Comparison of ENCODE assay signal across 9 cellular contexts in the genomic region with DNA sequence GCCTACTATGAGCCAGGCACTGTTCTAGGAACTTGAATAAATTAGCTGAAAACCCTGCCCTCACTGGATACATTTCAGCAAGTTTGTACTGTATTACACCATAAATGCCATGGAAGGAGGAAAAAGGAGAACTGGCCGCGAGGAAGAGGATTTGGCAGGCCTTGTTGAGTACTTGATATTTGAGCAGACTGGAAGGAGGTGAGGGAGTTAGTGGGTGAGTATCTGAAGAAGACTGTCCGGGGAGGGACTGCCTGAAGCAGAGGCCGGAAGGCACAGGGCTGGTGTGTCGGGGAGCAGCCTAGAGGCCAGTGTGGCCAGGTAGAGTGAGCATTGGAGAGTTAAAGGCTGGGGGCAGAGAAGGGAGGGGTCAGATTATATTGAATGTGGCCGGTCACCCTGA. TPM values are rescaled to one million over a fixed set of nuclear protein-coding genes. Genes with fewer than 3 reads are reported as not detected.
A peak's percentile ranks its signal among the peaks of the same experiment; 100 is the strongest.
DNase-seq lines count a peak whose midpoint lies in the region; ATAC-seq and TF ChIP-seq lines count a peak whose summit lies in the region.
"Had no signal": no experiment of that assay in that cellular context is flagged by ENCODE, and none has a peak within 500 bp of the region (broad histone marks: within the 10 kb centered on the region; RNA-seq: fewer than 3 reads in every experiment).

No MANE protein-coding gene starts in this region.

- peaks cover 75% of the 10 kb centered on the region for H3K4me1 Mint-ChIP-seq in CD8-positive, alpha-beta T cell (ENCODE audit: low read depth)
- H3K4me1 Mint-ChIP-seq in nephron, result peaks cover 63% of the 10 kb centered on the region

- H3K27ac Mint-ChIP-seq in CD8-positive, alpha-beta T cell, result peak overlapping the region; percentile 21
- H3K27ac Mint-ChIP-seq in nephron, result peak overlapping the region; percentile 7 to 23 (median 16)

- no peak overlapping the region for H3K4me3 ChIP-seq in CD8-positive, alpha-beta T cell (ENCODE audit: low read depth, low read length)

- CTCF ChIA-PET in CD8-positive, alpha-beta T cell (lab: Charles Lee), result no interaction called here

- H3K36me3 ChIP-seq in CD8-positive, alpha-beta T cell (ENCODE audit: insufficient read depth, low read length), result no peaks in the 10 kb centered on the region

- DNase-seq in CD8-positive, alpha-beta T cell, result no peak
- DNase-seq in MV-4-11 (lab: John Stamatoyannopoulos, UW), result peak; percentile 83
- DNase-seq in dedifferentiated amniotic fluid mesenchymal stem cell (ENCODE audit: extremely low spot score), result peak; percentile 56
- no peak for DNase-seq in NCI-H446 treated with DMSO at 0.1 percent for 48 hours (lab: John Stamatoyannopoulos, UW)
- DNase-seq in SW 1271 (lab: John Stamatoyannopoulos, UW), result no peak
- DNase-seq: NCI-H1105 treated with DMSO at 0.1 percent for 48 hours had no signal

- ATAC-seq in CD8-positive, alpha-beta T cell, result no peak
- ATAC-seq in GM19351 (IDR thresholded peaks at IDR 0.05; ENCODE audit: unreplicated experiment) (no peak), HG03432 (IDR thresholded peaks at IDR 0.05; ENCODE audit: unreplicated experiment) (no peak)

- intact Hi-C loops in CD8-positive, alpha-beta T cell (cut with DNase I, micrococcal nuclease), result loop anchor here (5.0 to 10.0 kb wide), 2 partner anchors 378 to 860 kb away; a partner anchor contains a TSS

- H3K27me3 ChIP-seq in CD8-positive, alpha-beta T cell (ENCODE audit: insufficient read depth, low read length), result no peaks in the 10 kb centered on the region

- peaks cover 52% of the 10 kb centered on the region for H3K4me1 ChIP-seq in CD8-positive, alpha-beta T cell (ENCODE audit: insufficient read depth, low read length)

- H3K27me3 Mint-ChIP-seq in CD8-positive, alpha-beta T cell (ENCODE audit: low read depth), result no peaks in the 10 kb centered on the region
- H3K27me3 Mint-ChIP-seq in nephron (ENCODE audit: low read depth), result peaks cover 3% of the 10 kb centered on the region

- no peak overlapping the region for H3K27ac ChIP-seq in CD8-positive, alpha-beta T cell (ENCODE audit: low read depth, low read length)

- H3K4me3 Mint-ChIP-seq in CD8-positive, alpha-beta T cell, result peak overlapping the region; percentile 24
- H3K4me3 Mint-ChIP-seq in nephron, result peak overlapping the region; percentile 31 to 54 (median 53)

- TF ChIP-seq CTCF in CD8-positive, alpha-beta T cell (IDR thresholded peaks at IDR 0.05), result no peak
- TF ChIP-seq CTCF in nephron (IDR thresholded peaks at IDR 0.05; ENCODE audit: unreplicated experiment in 3 of 3), result no peak

- H3K9me3 Mint-ChIP-seq in CD8-positive, alpha-beta T cell, result no peaks in the 10 kb centered on the region
- no peaks in the 10 kb centered on the region for H3K9me3 Mint-ChIP-seq in nephron

- peaks cover 8% of the 10 kb centered on the region for H3K36me3 Mint-ChIP-seq in CD8-positive, alpha-beta T cell
- H3K36me3 Mint-ChIP-seq in nephron (ENCODE audit: low read depth), result no peaks in the 10 kb centered on the region

- no peaks in the 10 kb centered on the region for H3K9me3 ChIP-seq in CD8-positive, alpha-beta T cell (ENCODE audit: low read length)

- POLR2A ChIA-PET in CD8-positive, alpha-beta T cell (lab: Charles Lee), result no interaction called here

RNA-seq across cellular contexts. Expression of a gene that starts 4.5 kb away (rescaled TPM):
- total RNA-seq in CD8-positive, alpha-beta T cell, result 1 to 10 TPM; 6.0 to 8.1 TPM

RNA-seq across cellular contexts. Expression of a gene that starts 37.1 kb away (rescaled TPM):
- 10 to 100 TPM; 11.7 to 17.2 TPM for total RNA-seq in CD8-positive, alpha-beta T cell

Comparison
In these comparisons a context has a peak if more than half of its experiments do, and no peak if none do; other contexts are left out.
1. DNase-seq: peak in MV-4-11 (single experiment) and dedifferentiated amniotic fluid mesenchymal stem cell (single experiment); none in CD8-positive, alpha-beta T cell (0 of 7), NCI-H446 treated with DMSO at 0.1 percent for 48 hours (single experiment) and SW 1271 (0 of 2).